13 cellular contexts compared by ENCODE assay signal in the genomic region with DNA sequence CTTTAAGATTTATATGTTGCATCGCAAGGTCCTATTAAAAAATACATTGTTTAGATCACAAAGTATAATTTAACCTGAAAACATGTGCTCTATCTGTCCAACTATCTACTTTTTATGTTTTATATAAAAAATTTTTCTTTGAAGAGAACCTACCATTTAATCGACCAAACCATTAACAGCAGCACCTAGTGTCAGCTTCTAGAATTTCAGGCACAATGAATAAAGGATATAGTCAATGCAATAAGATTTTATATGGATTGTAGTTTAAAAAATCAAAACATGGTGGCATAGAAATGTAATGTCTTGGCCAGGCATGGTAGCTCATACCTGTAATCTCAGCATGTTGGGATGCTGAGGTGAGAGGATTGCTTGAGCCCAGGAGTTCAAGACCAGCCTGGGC.
A peak's percentile ranks its signal among the peaks of the same experiment; 100 is the strongest.
DNase-seq lines count a peak whose midpoint lies in the region; ATAC-seq and TF ChIP-seq lines count a peak whose summit lies in the region.
"Had no signal": no experiment of that assay in that cellular context is flagged by ENCODE, and none has a peak within 500 bp of the region (broad histone marks: within the 10 kb centered on the region; RNA-seq: fewer than 3 reads in every experiment).

No MANE protein-coding gene starts in this region.

- H3K27ac Mint-ChIP-seq in neural progenitor cell, result no peak overlapping the region
- no peak overlapping the region for H3K27ac Mint-ChIP-seq in naive thymus-derived CD8-positive, alpha-beta T cell
- H3K27ac Mint-ChIP-seq: T-helper 2 cell treated with Interferon-gamma antibody and Interleukin-4, amounts not matched to agents 5 μg/mL and 100 μg/mL, for 36 hours had no signal

- peaks cover 1% of the 10 kb centered on the region for H3K4me1 Mint-ChIP-seq in neural progenitor cell
- no peaks in the 10 kb centered on the region for H3K4me1 Mint-ChIP-seq in naive thymus-derived CD8-positive, alpha-beta T cell

- no peaks in the 10 kb centered on the region for H3K9me3 Mint-ChIP-seq in neural progenitor cell
- peaks cover 0 to 15% (median 3%) of the 10 kb centered on the region in 9 donors for H3K9me3 Mint-ChIP-seq in naive thymus-derived CD8-positive, alpha-beta T cell
- H3K9me3 Mint-ChIP-seq: T-helper 2 cell treated with Interferon-gamma antibody and Interleukin-4, amounts not matched to agents 5 μg/mL and 100 μg/mL, for 36 hours had no signal

- no peak overlapping the region for H2AFZ ChIP-seq in neural progenitor cell (replicated peaks)

- H3K9me3 ChIP-seq in neural progenitor cell (ENCODE audit: low read depth), result no peaks in the 10 kb centered on the region
- H3K9me3 ChIP-seq: gastroesophageal sphincter had no signal

- H3K4me1 ChIP-seq in neural progenitor cell, result no peaks in the 10 kb centered on the region
- H3K4me1 ChIP-seq: gastroesophageal sphincter had no signal

- H3K27me3 ChIP-seq in HL-60 (ENCODE audit: insufficient read depth, poor library complexity, severe bottlenecking) (no peaks in the 10 kb centered on the region), neural progenitor cell (no peaks in the 10 kb centered on the region)
- H3K27me3 ChIP-seq: gastroesophageal sphincter had no signal

- H3K4me3 Mint-ChIP-seq in neural progenitor cell, result no peak overlapping the region
- H3K4me3 Mint-ChIP-seq in naive thymus-derived CD8-positive, alpha-beta T cell, result no peak overlapping the region
- H3K4me3 Mint-ChIP-seq: T-helper 2 cell treated with Interferon-gamma antibody and Interleukin-4, amounts not matched to agents 5 μg/mL and 100 μg/mL, for 36 hours had no signal

- no peaks in the 10 kb centered on the region for H3F3A ChIP-seq in neural progenitor cell (ENCODE audit: low read depth)

- peaks cover 4% of the 10 kb centered on the region for H3K36me3 Mint-ChIP-seq in neural progenitor cell
- H3K36me3 Mint-ChIP-seq in naive thymus-derived CD8-positive, alpha-beta T cell, result no peaks in the 10 kb centered on the region

- no peaks in the 10 kb centered on the region for H4K20me1 ChIP-seq in neural progenitor cell (ENCODE audit: low read depth)

- no peak for ATAC-seq in naive thymus-derived CD8-positive, alpha-beta T cell
- no peak for ATAC-seq in GM21367 (IDR thresholded peaks at IDR 0.05; ENCODE audit: unreplicated experiment)
- ATAC-seq: gastroesophageal sphincter had no signal

- DNase-seq in DMS53 (lab: John Stamatoyannopoulos, UW) (peak; percentile 24), DMS53 treated with DMSO at 0.1 percent for 48 hours (lab: John Stamatoyannopoulos, UW; ENCODE audit: unreplicated experiment) (no peak), HL-60 (ENCODE audit: low read depth in 1 of 2, low spot score in 1 of 2) (no peak), astrocyte of the cerebellum (ENCODE audit: low read depth) (no peak), neural progenitor cell (ENCODE audit: low spot score) (no peak), dedifferentiated amniotic fluid mesenchymal stem cell (ENCODE audit: extremely low spot score) (no peak)
- DNase-seq in naive thymus-derived CD8-positive, alpha-beta T cell, result no peak
- DNase-seq: activated T-cell treated with anti-CD3 and anti-CD28 coated beads for 4 hours, KG1, NCI-H510A had no signal

- H3K27me3 Mint-ChIP-seq in neural progenitor cell (ENCODE audit: insufficient read depth, low read depth), result no peaks in the 10 kb centered on the region
- H3K27me3 Mint-ChIP-seq in naive thymus-derived CD8-positive, alpha-beta T cell, result peaks cover 0 to 10% (median 4%) of the 10 kb centered on the region in 5 donors

- H3K27ac ChIP-seq in HL-60 (replicated peaks) (no peak overlapping the region), neural progenitor cell (no peak overlapping the region)
- H3K27ac ChIP-seq: gastroesophageal sphincter had no signal

- peak; percentile 11 for TF ChIP-seq CTCF in HL-60 (IDR thresholded peaks at IDR 0.05; ENCODE audit: insufficient read depth, low read length)
- TF ChIP-seq CTCF in astrocyte of the cerebellum (IDR thresholded peaks at IDR 0.05; ENCODE audit: low read depth, low read length, missing control alignments), result peak; percentile 45
- TF ChIP-seq CTCF in neural progenitor cell (IDR thresholded peaks at IDR 0.05), result peak; percentile 48

- POLR2A ChIA-PET in naive thymus-derived CD8-positive, alpha-beta T cell (lab: Charles Lee), result no interaction called here

- H3K4me3 ChIP-seq in HL-60 (replicated peaks; ENCODE audit: insufficient read depth, low read length), result no peak overlapping the region
- H3K4me3 ChIP-seq in astrocyte of the cerebellum (ENCODE audit: low read depth, low read length), result no peak overlapping the region
- no peak overlapping the region for H3K4me3 ChIP-seq in neural progenitor cell
- H3K4me3 ChIP-seq: gastroesophageal sphincter had no signal

- no peak overlapping the region for H3K9ac ChIP-seq in neural progenitor cell

- H3K79me2 ChIP-seq in neural progenitor cell (ENCODE audit: low read depth), result no peaks in the 10 kb centered on the region

- no peak overlapping the region for H3K4me2 ChIP-seq in neural progenitor cell

- no peaks in the 10 kb centered on the region for H3K36me3 ChIP-seq in neural progenitor cell
- H3K36me3 ChIP-seq: gastroesophageal sphincter had no signal

- in situ Hi-C loops in astrocyte of the cerebellum (cut with HindIII; ENCODE audit: low sequenced_read_pairs), result no loop called here
